In genomic region chr16:2467301-2468141, GRCh38 we compare ENCODE assay signal across 8 cellular contexts. TPM values are rescaled to one million over a fixed set of nuclear protein-coding genes. Genes with fewer than 3 reads are reported as not detected.
DNase-seq lines count a peak whose midpoint lies in the region; ATAC-seq and TF ChIP-seq lines count a peak whose summit lies in the region.

No MANE protein-coding gene starts in this region.

- DNase-seq in AG08396 (ENCODE audit: low spot score) (peak; percentile 93), NCI-H2107 treated with DMSO at 0.1 percent for 48 hours (lab: John Stamatoyannopoulos, UW; ENCODE audit: unreplicated experiment) (peak; percentile 73), adrenal gland (peak; percentile 67 to 89 (median 79)), left cardiac atrium (peak; percentile 90), prostate gland (ENCODE audit: low spot score) (peak; percentile 61)

- TF ChIP-seq CTCF in adrenal gland (IDR thresholded peaks at IDR 0.05) (peak in 1 of 6 experiments; percentile 25), prostate gland (IDR thresholded peaks at IDR 0.05) (peak in 2 of 4 experiments; percentile 7 to 25)

- TF ChIP-seq POLR2A in GM15510 (IDR thresholded peaks at IDR 0.05; ENCODE audit: borderline replicate concordance, extremely low read depth, insufficient read length) (peak; percentile 17), adrenal gland (IDR thresholded peaks at IDR 0.05) (peak; percentile 67 to 84), prostate gland (IDR thresholded peaks at IDR 0.05) (peak; percentile 67)

- peaks cover 13% of the 10 kb centered on the region for H3K27me3 ChIP-seq in adrenal gland
- no peaks in the 10 kb centered on the region for H3K27me3 ChIP-seq in prostate gland (replicated peaks; ENCODE audit: insufficient read depth)

- ATAC-seq in left cardiac atrium (peak; percentile 76 to 84), HG03460 (IDR thresholded peaks at IDR 0.05; ENCODE audit: unreplicated experiment) (no peak), HG03095 (IDR thresholded peaks at IDR 0.05; ENCODE audit: unreplicated experiment) (no peak)

- intact Hi-C loops in adrenal gland (cut with DNase I): no loop called here
- intact Hi-C loops in left cardiac atrium (cut with DNase I): no loop called here
- intact Hi-C loops in prostate gland (cut with DNase I): no loop called here

- H3K27ac ChIP-seq in adrenal gland (peak overlapping the region in 2 of 5 donors; percentile 44 to 70), prostate gland (peak overlapping the region; percentile 45 to 55)

- H3K4me3 ChIP-seq in adrenal gland (peak overlapping the region in 1 of 4 donors; percentile 71), prostate gland (peak overlapping the region; percentile 36 to 49)

- H3K9me3 ChIP-seq in adrenal gland (replicated peaks in 1 of 3) (no peaks in the 10 kb centered on the region), prostate gland (no peaks in the 10 kb centered on the region)

- peaks cover 25 to 38% of the 10 kb centered on the region in 2 donors for H3K4me1 ChIP-seq in adrenal gland (replicated peaks in 1 of 2)
- H3K4me1 ChIP-seq in prostate gland (replicated peaks): peaks cover 5% of the 10 kb centered on the region

- H3K36me3 ChIP-seq in adrenal gland (replicated peaks in 1 of 2) (no peaks in the 10 kb centered on the region), prostate gland (no peaks in the 10 kb centered on the region)

- WGBS in adrenal gland, 4 donors: 7 to 61% (median 15%) methylated on average over 8 to 74 of the region's 74 CpGs
- WGBS in prostate gland: 10% methylated on average over 52 of the region's 74 CpGs

RNA-seq across cellular contexts. Expression of gene NTN3, which starts 3.6 kb away (rescaled TPM):
- total RNA-seq in adrenal gland (1 to 10 TPM in 2 of 8 donors, under 1 TPM in 5, not detected in 1; 0.16 to 1.5 (median 0.32) TPM), left cardiac atrium (under 1 TPM; 0.39 to 0.65 TPM), prostate gland (1 to 10 TPM in 1 of 2 donors, not detected in 1; 1.4 TPM)
- polyA plus RNA-seq in adrenal gland: under 1 TPM in 1 of 3 donors, not detected in 2; 0.88 TPM

RNA-seq across cellular contexts. Expression of gene TBC1D24, which starts 7.4 kb away (rescaled TPM):
- total RNA-seq in adrenal gland: 10 to 100 TPM; 12.7 to 18.5 (median 14.7) TPM
- polyA plus RNA-seq in adrenal gland: 10 to 100 TPM in 1 of 3 donors, 1 to 10 TPM in 2; 3.9 to 13.8 (median 4.7) TPM
- total RNA-seq in left cardiac atrium: 10 to 100 TPM in 1 of 2 donors, 1 to 10 TPM in 1; 9.8 to 15.1 TPM
- total RNA-seq in prostate gland: 10 to 100 TPM; 22.4 to 26.2 TPM

RNA-seq across cellular contexts. Expression of gene TEDC2, which starts 7.6 kb away (rescaled TPM):
- total RNA-seq in adrenal gland (1 to 10 TPM in 6 of 8 donors, under 1 TPM in 2; 0.53 to 8.2 (median 1.6) TPM), left cardiac atrium (1 to 10 TPM in 1 of 2 donors, under 1 TPM in 1; 0.47 to 2.8 TPM), prostate gland (10 to 100 TPM in 1 of 2 donors, 1 to 10 TPM in 1; 3.0 to 12.1 TPM)
- polyA plus RNA-seq in adrenal gland: 1 to 10 TPM in 1 of 3 donors, under 1 TPM in 2; 0.33 to 2.5 (median 0.98) TPM

RNA-seq across cellular contexts. Expression of gene CCNF, which starts 38.3 kb away (rescaled TPM):
- total RNA-seq in adrenal gland (1 to 10 TPM; 1.6 to 3.4 (median 2.4) TPM), left cardiac atrium (1 to 10 TPM; 1.6 to 2.1 TPM), prostate gland (1 to 10 TPM; 7.3 to 8.0 TPM)
- polyA plus RNA-seq in adrenal gland: 1 to 10 TPM in 1 of 3 donors, under 1 TPM in 2; 0.71 to 2.2 (median 0.84) TPM

RNA-seq across cellular contexts. Expression of gene ATP6V0C, which starts 46.2 kb away (rescaled TPM):
- total RNA-seq in adrenal gland (100 to 1,000 TPM in 4 of 8 donors, 10 to 100 TPM in 4; 46.9 to 318 (median 169) TPM), left cardiac atrium (100 to 1,000 TPM; 162 to 197 TPM), prostate gland (100 to 1,000 TPM; 114 to 164 TPM)
- polyA plus RNA-seq in adrenal gland: 100 to 1,000 TPM in 2 of 3 donors, 10 to 100 TPM in 1; 64.4 to 236 (median 172) TPM

Comparison
In these comparisons a context has a peak if more than half of its experiments do, and no peak if none do; other contexts are left out.
1. POLR2A ChIP-seq: peak in every context shown above with its lines; median percentile 76 in adrenal gland; 67 in prostate gland; 17 in GM15510.
2. ATAC-seq: peak in left cardiac atrium (2 of 2); none in HG03460 (single experiment) and HG03095 (single experiment).
3. Peak in every context shown above with its lines, with median percentiles within 50 percentile points of each other: DNase-seq.